ENCODE assay signal across 27 cellular contexts in the genomic region with DNA sequence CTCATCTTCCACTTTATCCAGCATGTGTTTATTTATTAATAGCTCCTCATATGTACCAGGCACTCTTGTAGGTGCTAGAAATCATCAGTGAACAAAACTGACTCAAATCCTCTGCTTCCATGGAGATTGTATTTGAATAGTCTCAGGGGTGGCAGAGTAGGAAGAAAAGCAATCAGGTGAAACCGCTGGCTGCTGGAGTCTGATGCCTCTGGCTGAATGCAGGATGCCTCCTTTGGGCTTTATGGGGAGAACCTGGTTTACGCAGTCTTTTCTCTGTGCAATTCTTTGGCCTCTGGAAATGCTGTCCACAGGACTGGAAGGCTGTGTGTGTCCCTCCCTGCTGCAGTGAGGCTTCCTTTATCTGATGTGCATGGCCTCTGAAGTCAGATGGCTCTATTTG.
"Had no signal": no experiment of that assay in that cellular context is flagged by ENCODE, and none has a peak within 500 bp of the region (broad histone marks: within the 10 kb centered on the region; RNA-seq: fewer than 3 reads in every experiment).

No MANE protein-coding gene starts in this region.

- H3K27ac ChIP-seq: ascending aorta, body of pancreas, SK-N-MC had no signal

- H3K27me3 ChIP-seq: ascending aorta, body of pancreas, MG63 had no signal

- DNase-seq: activated CD4-positive, alpha-beta memory T cell treated with anti-CD3 and anti-CD28 coated beads for 36 hours; activated CD4-positive, alpha-beta T cell treated with anti-CD3 and anti-CD28 coated beads, Interleukin-2, amount 10 ng/mL, durations not matched to agents 7 days and 5 days; activated CD4-positive, CD25-positive, alpha-beta regulatory T cell; activated CD8-positive, alpha-beta memory T cell treated with anti-CD3 and anti-CD28 coated beads for 24 hours; activated effector memory CD4-positive, alpha-beta T cell treated with anti-CD3 and anti-CD28 coated beads, Interleukin-2, amount 50 U/mL, for 16 hours; activated naive CD4-positive, alpha-beta T cell treated with Interleukin-2 at 50 U/mL for 16 hours; activated naive CD8-positive, alpha-beta T cell treated with anti-CD3 and anti-CD28 coated beads, Interleukin-2, amount 50 U/mL, for 24 hours; activated T-cell treated with anti-CD3 and anti-CD28 coated beads, Interleukin-2, amount 50 U/mL, for 4 hours; amniotic stem cell; body of pancreas; MG63; MV-4-11; NCI-H1105; NCI-H146; NCI-H187 treated with DMSO at 0.1 percent for 48 hours; NCI-H2081 treated with DMSO at 0.1 percent for 48 hours; NCI-H345; NCI-H510A; NCI-H526 treated with DMSO at 0.1 percent for 48 hours; RPMI8226; T-cell; T-helper 2 cell; T1000 had no signal

- H3K4me1 ChIP-seq: ascending aorta, body of pancreas had no signal

- H3K4me3 ChIP-seq: ascending aorta, body of pancreas, MG63, SK-N-MC had no signal

- FAIRE-seq: bronchial epithelial cell, TTC549 had no signal

- H3K36me3 ChIP-seq: ascending aorta, MG63 had no signal

- H3K9me3 ChIP-seq: ascending aorta, body of pancreas, MG63 had no signal
